Comparison of ENCODE assay signal across 22 cellular contexts in genomic region chr9:16361118-16361517, GRCh38.
"Had no signal": no experiment of that assay in that cellular context is flagged by ENCODE, and none has a peak within 500 bp of the region (broad histone marks: within the 10 kb centered on the region; RNA-seq: fewer than 3 reads in every experiment).

No MANE protein-coding gene starts in this region.

- H3K9me3 Mint-ChIP-seq: activated naive CD8-positive, alpha-beta T cell treated with anti-CD3 and anti-CD28 coated beads for 36 hours had no signal

- DNase-seq: activated CD4-positive, alpha-beta memory T cell treated with anti-CD3 and anti-CD28 coated beads, Interleukin-2, amount 10 ng/mL, durations not matched to agents 7 days and 5 days; activated CD4-positive, alpha-beta T cell treated with anti-CD3 and anti-CD28 coated beads for 36 hours; activated CD4-positive, alpha-beta T cell treated with anti-CD3 and anti-CD28 coated beads, Interleukin-2, amount 50 U/mL, for 1 hour; activated gamma-delta T cell treated with Interleukin-2 at 50 U/mL for 16 hours; activated naive CD4-positive, alpha-beta T cell treated with anti-CD3 and anti-CD28 coated beads, Interleukin-2, amount 10 ng/mL, durations not matched to agents 7 days and 5 days; activated naive CD8-positive, alpha-beta T cell treated with anti-CD3 and anti-CD28 coated beads for 36 hours; activated T-cell treated with anti-CD3 and anti-CD28 coated beads for 4 hours; activated T-cell treated with anti-CD3 and anti-CD28 coated beads, Interleukin-2, amount 50 U/mL, for 48 hours; caudate nucleus; MM.1S; NCI-H1105; NCI-H1436 treated with DMSO at 0.1 percent for 48 hours; NCI-H187; NCI-H2081; NCI-H510A treated with DMSO at 0.1 percent for 48 hours; NCI-H69; NK-92 treated with Interleukin-12 subunit alpha and Interleukin-12 subunit beta, amount 100 ng/mL, for 24 hours; SHP77 treated with DMSO at 0.1 percent for 48 hours; T-helper 1 cell; WERI-Rb-1 had no signal

- H3K27me3 ChIP-seq: breast epithelium had no signal

- H3K4me1 Mint-ChIP-seq: activated CD4-positive, alpha-beta memory T cell treated with anti-CD3 and anti-CD28 coated beads, Interleukin-2, amount 10 ng/mL, durations not matched to agents 7 days and 5 days; activated CD4-positive, alpha-beta T cell treated with anti-CD3 and anti-CD28 coated beads for 36 hours; activated naive CD4-positive, alpha-beta T cell treated with anti-CD3 and anti-CD28 coated beads, Interleukin-2, amount 10 ng/mL, durations not matched to agents 7 days and 5 days; activated naive CD8-positive, alpha-beta T cell treated with anti-CD3 and anti-CD28 coated beads for 36 hours had no signal

- H3K27me3 Mint-ChIP-seq: activated CD4-positive, alpha-beta memory T cell treated with anti-CD3 and anti-CD28 coated beads, Interleukin-2, amount 10 ng/mL, durations not matched to agents 7 days and 5 days; activated CD4-positive, alpha-beta T cell treated with anti-CD3 and anti-CD28 coated beads for 36 hours; activated naive CD4-positive, alpha-beta T cell treated with anti-CD3 and anti-CD28 coated beads, Interleukin-2, amount 10 ng/mL, durations not matched to agents 7 days and 5 days; activated naive CD8-positive, alpha-beta T cell treated with anti-CD3 and anti-CD28 coated beads for 36 hours had no signal

- H3K4me3 ChIP-seq: breast epithelium had no signal

- H3K4me3 Mint-ChIP-seq: activated CD4-positive, alpha-beta memory T cell treated with anti-CD3 and anti-CD28 coated beads, Interleukin-2, amount 10 ng/mL, durations not matched to agents 7 days and 5 days; activated CD4-positive, alpha-beta T cell treated with anti-CD3 and anti-CD28 coated beads for 36 hours; activated naive CD4-positive, alpha-beta T cell treated with anti-CD3 and anti-CD28 coated beads, Interleukin-2, amount 10 ng/mL, durations not matched to agents 7 days and 5 days; activated naive CD8-positive, alpha-beta T cell treated with anti-CD3 and anti-CD28 coated beads for 36 hours had no signal

- H3K9me3 ChIP-seq: breast epithelium had no signal

- ATAC-seq: activated CD4-positive, alpha-beta T cell treated with anti-CD3 and anti-CD28 coated beads for 36 hours had no signal

- H3K27ac ChIP-seq: breast epithelium, WERI-Rb-1 had no signal

- H3K36me3 ChIP-seq: breast epithelium, WERI-Rb-1 had no signal

- H3K27ac Mint-ChIP-seq: activated CD4-positive, alpha-beta memory T cell treated with anti-CD3 and anti-CD28 coated beads, Interleukin-2, amount 10 ng/mL, durations not matched to agents 7 days and 5 days; activated CD4-positive, alpha-beta T cell treated with anti-CD3 and anti-CD28 coated beads for 36 hours; activated naive CD4-positive, alpha-beta T cell treated with anti-CD3 and anti-CD28 coated beads, Interleukin-2, amount 10 ng/mL, durations not matched to agents 7 days and 5 days; activated naive CD8-positive, alpha-beta T cell treated with anti-CD3 and anti-CD28 coated beads for 36 hours; activated T-helper 2 cell treated with anti-CD3 and anti-CD28 coated beads, Interferon-gamma antibody, Interleukin-2, Interleukin-4, amounts not matched to agents 10 μg/mL and 5 μg/mL and 100 μg/mL, durations not matched to agents 14 hours and 24 hours and 36 hours had no signal

- H3K36me3 Mint-ChIP-seq: activated naive CD4-positive, alpha-beta T cell treated with anti-CD3 and anti-CD28 coated beads, Interleukin-2, amount 10 ng/mL, durations not matched to agents 7 days and 5 days; activated naive CD8-positive, alpha-beta T cell treated with anti-CD3 and anti-CD28 coated beads for 36 hours had no signal

- H3K4me1 ChIP-seq: breast epithelium had no signal
